In the genomic region with DNA sequence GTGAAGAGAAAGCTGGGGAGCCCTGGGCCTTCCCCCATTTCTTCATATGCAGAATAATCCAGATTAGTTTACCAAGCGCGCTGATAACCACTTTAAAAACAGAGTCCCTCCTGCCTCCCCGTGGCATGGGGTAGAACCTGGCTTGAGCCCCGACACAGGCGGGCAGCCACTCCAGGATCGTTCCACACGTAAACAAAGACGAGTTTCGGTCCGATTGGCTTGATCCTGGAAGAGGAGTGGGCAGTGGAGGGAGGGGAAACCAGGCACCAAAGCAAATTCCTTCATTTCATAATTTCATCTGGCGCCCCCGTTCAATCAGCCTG, we compare ENCODE assay signal across 1 cellular context.
TF ChIP-seq lines count a peak whose summit lies in the region.

No MANE protein-coding gene starts in this region.

TF ChIP-seq in H1, 55 proteins besides CTCF, POLR2A, EP300 and RAD21 (continued from another document):
- TF ChIP-seq CHD7 (IDR thresholded peaks at IDR 0.05; ENCODE audit: insufficient replicate concordance, low read length) (no peak), KDM5A (IDR thresholded peaks at IDR 0.05; ENCODE audit: low read length) (no peak), ZNF274 (IDR thresholded peaks at IDR 0.05; ENCODE audit: borderline replicate concordance, extremely low read depth, low read length) (no peak), CHD1 (IDR thresholded peaks at IDR 0.05; ENCODE audit: low read depth, low read length) (no peak), TAF1 (IDR thresholded peaks at IDR 0.05; ENCODE audit: low read depth, low read length) (no peak), TBP (IDR thresholded peaks at IDR 0.05; ENCODE audit: low read depth, low read length) (no peak), ASH2L (IDR thresholded peaks at IDR 0.05; ENCODE audit: low read length) (no peak), CREB1 (IDR thresholded peaks at IDR 0.05) (no peak), NANOG (IDR thresholded peaks at IDR 0.05; ENCODE audit: insufficient read depth, low read depth, low read length, poor library complexity, severe bottlenecking) (no peak), BRCA1 (IDR thresholded peaks at IDR 0.05; ENCODE audit: low read depth, low read length) (no peak), CHD2 (IDR thresholded peaks at IDR 0.05; ENCODE audit: low read length) (no peak)
